Comparison of ENCODE assay signal across 8 cellular contexts in genomic region chr4:83639849-83640493, GRCh38.
A peak's percentile ranks its signal among the peaks of the same experiment; 100 is the strongest.
DNase-seq lines count a peak whose midpoint lies in the region; ATAC-seq and TF ChIP-seq lines count a peak whose summit lies in the region.

No MANE protein-coding gene starts in this region.

- no peak overlapping the region for H3K4me3 Mint-ChIP-seq in activated B cell treated with CpG ODN at 0.5 μM for 24 hours
- H3K4me3 Mint-ChIP-seq in stimulated activated naive B cell treated with anti-CD40 and anti-IgM and Interleukin-4, amounts not matched to agents 10 μg/mL and 1 μg/mL and 100 μg/mL, for 72 hours = no peak overlapping the region

- peak; percentile 67 for DNase-seq in A172 (ENCODE audit: low spot score)
- DNase-seq in GM12865 (ENCODE audit: low read depth) = peak; percentile 78
- peak; percentile 17 for DNase-seq in NCI-H2171 treated with DMSO at 0.1 percent for 48 hours (lab: John Stamatoyannopoulos, UW)
- no peak for DNase-seq in activated B cell treated with CpG ODN at 0.5 μM for 24 hours
- DNase-seq in effector CD4-positive, alpha-beta T cell = peak; percentile 48
- DNase-seq in lung microvascular endothelial cell (ENCODE audit: low read depth in 2 of 2) = peak; percentile 80 to 87
- DNase-seq in stimulated activated naive B cell treated with anti-CD40 and anti-IgM and Interleukin-4, amounts not matched to agents 10 μg/mL and 1 μg/mL and 100 μg/mL, for 72 hours = peak; percentile 35

- intact Hi-C loops in activated B cell treated with CpG ODN at 0.5 μM for 24 hours (cut with micrococcal nuclease) = loop anchor here (1.0 to 5.0 kb wide), 8 partner anchors 58 to 1177 kb away; partner anchors contain the start of genes ABRAXAS1 and COQ2

- H3K27me3 Mint-ChIP-seq in activated B cell treated with CpG ODN at 0.5 μM for 24 hours = peaks cover 9% of the 10 kb centered on the region
- H3K27me3 Mint-ChIP-seq in stimulated activated naive B cell treated with anti-CD40 and anti-IgM and Interleukin-4, amounts not matched to agents 10 μg/mL and 1 μg/mL and 100 μg/mL, for 72 hours = peaks cover 13 to 29% of the 10 kb centered on the region in 2 donors

- TF ChIP-seq CTCF in GM12865 (IDR thresholded peaks at IDR 0.05; ENCODE audit: insufficient read depth, low read depth, low read length, missing control alignments) (peak; percentile 72), activated B cell treated with CpG ODN at 0.5 μM for 24 hours (IDR thresholded peaks at IDR 0.05) (no peak)

- POLR2A ChIA-PET in activated B cell treated with CpG ODN at 0.5 μM for 24 hours (lab: Charles Lee) = no interaction called here

- ATAC-seq in HG03025 (IDR thresholded peaks at IDR 0.05; ENCODE audit: low FRiP score, unreplicated experiment) (peak; percentile 84), activated B cell treated with CpG ODN at 0.5 μM for 24 hours (ENCODE audit: low read depth) (peak; percentile 62)
- ATAC-seq in stimulated activated naive B cell treated with anti-CD40 and anti-IgM and Interleukin-4, amounts not matched to agents 10 μg/mL and 1 μg/mL and 100 μg/mL, for 72 hours (replicated peaks) = peak; percentile 67 to 73

- no peaks in the 10 kb centered on the region for H3K9me3 Mint-ChIP-seq in activated B cell treated with CpG ODN at 0.5 μM for 24 hours
- no peaks in the 10 kb centered on the region for H3K9me3 Mint-ChIP-seq in stimulated activated naive B cell treated with anti-CD40 and anti-IgM and Interleukin-4, amounts not matched to agents 10 μg/mL and 1 μg/mL and 100 μg/mL, for 72 hours

- no peak overlapping the region for H3K27ac Mint-ChIP-seq in activated B cell treated with CpG ODN at 0.5 μM for 24 hours
- no peak overlapping the region for H3K27ac Mint-ChIP-seq in stimulated activated naive B cell treated with anti-CD40 and anti-IgM and Interleukin-4, amounts not matched to agents 10 μg/mL and 1 μg/mL and 100 μg/mL, for 72 hours

- H3K36me3 Mint-ChIP-seq in activated B cell treated with CpG ODN at 0.5 μM for 24 hours (ENCODE audit: low read depth) = no peaks in the 10 kb centered on the region
- no peaks in the 10 kb centered on the region for H3K36me3 Mint-ChIP-seq in stimulated activated naive B cell treated with anti-CD40 and anti-IgM and Interleukin-4, amounts not matched to agents 10 μg/mL and 1 μg/mL and 100 μg/mL, for 72 hours

- CTCF ChIA-PET in activated B cell treated with CpG ODN at 0.5 μM for 24 hours (lab: Charles Lee) = interaction anchor here (0.6 to 5.3 kb wide), 8 partner anchors 12 to 277 kb away, joined by 3 to 70 read pairs (median 5); partner anchors contain the start of gene ABRAXAS1

- no peak overlapping the region for H3K4me3 ChIP-seq in GM12865 (ENCODE audit: low read depth, low read length)

- H3K4me1 Mint-ChIP-seq in activated B cell treated with CpG ODN at 0.5 μM for 24 hours = peaks cover 2% of the 10 kb centered on the region
- H3K4me1 Mint-ChIP-seq in stimulated activated naive B cell treated with anti-CD40 and anti-IgM and Interleukin-4, amounts not matched to agents 10 μg/mL and 1 μg/mL and 100 μg/mL, for 72 hours = peaks cover 0 to 2% of the 10 kb centered on the region in 2 donors
